In the genomic region with DNA sequence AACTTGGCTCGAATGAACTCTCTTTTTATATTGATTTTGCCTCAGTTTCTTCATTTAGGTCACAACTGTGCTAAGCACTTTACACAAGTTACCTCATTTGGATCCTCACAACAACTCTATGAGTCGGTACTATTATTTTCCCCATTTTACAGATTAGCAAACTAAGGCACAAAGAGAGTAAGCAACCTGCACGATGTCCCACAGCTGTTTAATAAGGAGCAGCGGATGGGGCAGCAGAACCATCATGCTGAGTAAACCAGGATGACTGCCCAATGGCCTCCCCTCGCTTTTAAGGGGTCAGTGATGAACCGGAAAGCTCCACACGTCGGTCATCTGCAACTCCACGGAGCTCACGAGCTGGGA, we compare ENCODE assay signal across 9 cellular contexts. TPM values are rescaled to one million over a fixed set of nuclear protein-coding genes. Genes with fewer than 3 reads are reported as not detected.
DNase-seq lines count a peak whose midpoint lies in the region; ATAC-seq, FAIRE-seq and TF ChIP-seq lines count a peak whose summit lies in the region.
"Had no signal": no experiment of that assay in that cellular context is flagged by ENCODE, and none has a peak within 500 bp of the region (broad histone marks: within the 10 kb centered on the region; RNA-seq: fewer than 3 reads in every experiment).

No MANE protein-coding gene starts in this region.

- peak overlapping the region; percentile 62 for H3K9ac ChIP-seq in HepG2 (ENCODE audit: insufficient read depth, low read depth, low read length)

- no peak for FAIRE-seq in HepG2 (lab: Jason Lieb, UNC)

- no peaks in the 10 kb centered on the region for H3K36me3 ChIP-seq in HepG2 (replicated peaks in 1 of 2; ENCODE audit: control insufficient read depth in 1 of 2, insufficient read depth in 2 of 2, low read length in 2 of 2)
- no peaks in the 10 kb centered on the region for H3K36me3 ChIP-seq in thyroid gland

- H3K27me3 Mint-ChIP-seq in activated CD8-positive, alpha-beta memory T cell treated with anti-CD3 and anti-CD28 coated beads, Interleukin-2, amount 10 ng/mL, durations not matched to agents 7 days and 5 days = peaks cover 30% of the 10 kb centered on the region
- H3K27me3 Mint-ChIP-seq in activated naive CD8-positive, alpha-beta T cell treated with anti-CD3 and anti-CD28 coated beads, Interleukin-2, amount 50 U/mL, for 24 hours = peaks cover 14% of the 10 kb centered on the region

- no peak overlapping the region for H3K27ac Mint-ChIP-seq in activated CD8-positive, alpha-beta memory T cell treated with anti-CD3 and anti-CD28 coated beads, Interleukin-2, amount 10 ng/mL, durations not matched to agents 7 days and 5 days
- H3K27ac Mint-ChIP-seq in activated naive CD8-positive, alpha-beta T cell treated with anti-CD3 and anti-CD28 coated beads, Interleukin-2, amount 50 U/mL, for 24 hours = no peak overlapping the region

- H3K27me3 ChIP-seq in HepG2 (ENCODE audit: control insufficient read depth in 1 of 2, insufficient read depth in 2 of 2, low read length in 2 of 2) (no peaks in the 10 kb centered on the region; a peak in 1 of 5 replicates), thyroid gland (no peaks in the 10 kb centered on the region)

- in situ Hi-C loops in HepG2 (cut with HindIII; ENCODE audit: extremely low pct_ligation_motif_present, low pct_unique_long_range_greater_than_20kb) = loop anchor here (10.0 kb wide), 1 partner anchor 220 kb away; no protein-coding TSS in a partner anchor

- CTCF ChIA-PET in activated CD8-positive, alpha-beta memory T cell treated with anti-CD3 and anti-CD28 coated beads, Interleukin-2, amount 10 ng/mL, durations not matched to agents 7 days and 5 days (lab: Charles Lee) = interaction anchor here (2.5 kb wide), 1 partner anchor 9 kb away, joined by 14 read pairs; no protein-coding TSS in a partner anchor
- CTCF ChIA-PET in HepG2 (lab: Yijun Ruan, JAX; ENCODE audit: low intra/inter-chr PET ratio, low total read pairs) = no interaction called here
- CTCF ChIA-PET in HEK293T (lab: Yijun Ruan, JAX) = interaction anchor here (0.7 to 1.8 kb wide), 3 partner anchors 9 to 53 kb away, joined by 3 to 17 read pairs (median 4); no protein-coding TSS in a partner anchor

- 5% methylated on average over 10 of the region's 10 CpGs for WGBS in HepG2 (ENCODE audit: low lambda C conversion rate)
- 45 to 53% methylated on average over 4 to 5 of the region's 10 CpGs for WGBS in thyroid gland, 2 donors

- DNase-seq in activated CD8-positive, alpha-beta memory T cell treated with anti-CD3 and anti-CD28 coated beads, Interleukin-2, amount 10 ng/mL, durations not matched to agents 7 days and 5 days = no peak
- no peak for DNase-seq in activated CD8-positive, alpha-beta memory T cell treated with anti-CD3 and anti-CD28 coated beads for 24 hours
- DNase-seq in activated naive CD8-positive, alpha-beta T cell treated with anti-CD3 and anti-CD28 coated beads, Interleukin-2, amount 50 U/mL, for 24 hours = no peak
- DNase-seq in HepG2 (ENCODE audit: low spot score) = no peak
- no peak for DNase-seq in thyroid gland
- DNase-seq in SHP77 treated with DMSO at 0.1 percent for 48 hours (lab: John Stamatoyannopoulos, UW) = no peak
- no peak for DNase-seq in HEK293T (ENCODE audit: extremely low spot score)
- DNase-seq in GDM1 (lab: John Stamatoyannopoulos, UW) = no peak

- no peak overlapping the region for H3K27ac ChIP-seq in HepG2 (ENCODE audit: extremely low read length, insufficient read depth, low read length)
- H3K27ac ChIP-seq in thyroid gland = peak overlapping the region in 2 of 3 donors; percentile 12 to 76

- H3K4me1 ChIP-seq in HepG2 (ENCODE audit: insufficient read depth, low read length) (peaks cover 73% of the 10 kb centered on the region), thyroid gland (peaks cover 13 to 21% of the 10 kb centered on the region in 2 donors)

- TF ChIP-seq RAD21 in HepG2 (CRISPR knock-in tag; IDR thresholded peaks at IDR 0.05) = no peak

- H3K4me3 ChIP-seq in HepG2 (replicated peaks in 1 of 3; ENCODE audit: insufficient read depth in 1 of 3, low read depth in 2 of 3, low read length in 3 of 3) (peak overlapping the region; percentile 72 to 77 (median 74)), thyroid gland (replicated peaks in 1 of 3) (peak overlapping the region in 2 of 3 donors; percentile 61 to 74)

- H3K4me2 ChIP-seq in HepG2 (ENCODE audit: low read depth, low read length) = peak overlapping the region; percentile 95

- peak overlapping the region; percentile 52 for H3K4me3 Mint-ChIP-seq in activated CD8-positive, alpha-beta memory T cell treated with anti-CD3 and anti-CD28 coated beads, Interleukin-2, amount 10 ng/mL, durations not matched to agents 7 days and 5 days
- H3K4me3 Mint-ChIP-seq in activated naive CD8-positive, alpha-beta T cell treated with anti-CD3 and anti-CD28 coated beads, Interleukin-2, amount 50 U/mL, for 24 hours = peak overlapping the region; percentile 30

- H3K79me2 ChIP-seq in HepG2 (ENCODE audit: insufficient read depth, low read length) = peaks cover 15% of the 10 kb centered on the region

- POLR2A ChIA-PET in HepG2 (lab: Yijun Ruan, JAX) = interaction anchor here (0.6 to 2.1 kb wide), 7 partner anchors 8 to 207 kb away, joined by 3 to 17 read pairs (median 5); no protein-coding TSS in a partner anchor
- POLR2A ChIA-PET in HEK293T (lab: Yijun Ruan, JAX) = interaction anchor here (0.8 to 2.5 kb wide), 6 partner anchors 9 to 148 kb away, joined by 3 to 18 read pairs (median 5); no protein-coding TSS in a partner anchor

- ATAC-seq in activated CD8-positive, alpha-beta memory T cell treated with anti-CD3 and anti-CD28 coated beads, Interleukin-2, amount 10 ng/mL, durations not matched to agents 7 days and 5 days = no peak
- no peak for ATAC-seq in activated naive CD8-positive, alpha-beta T cell treated with anti-CD3 and anti-CD28 coated beads, Interleukin-2, amount 50 U/mL, for 24 hours
- no peak for ATAC-seq in HepG2

- H3K36me3 Mint-ChIP-seq in activated CD8-positive, alpha-beta memory T cell treated with anti-CD3 and anti-CD28 coated beads, Interleukin-2, amount 10 ng/mL, durations not matched to agents 7 days and 5 days = no peaks in the 10 kb centered on the region
- no peaks in the 10 kb centered on the region for H3K36me3 Mint-ChIP-seq in activated naive CD8-positive, alpha-beta T cell treated with anti-CD3 and anti-CD28 coated beads, Interleukin-2, amount 50 U/mL, for 24 hours (ENCODE audit: low read depth)

- peaks cover 25% of the 10 kb centered on the region for H3K4me1 Mint-ChIP-seq in activated CD8-positive, alpha-beta memory T cell treated with anti-CD3 and anti-CD28 coated beads, Interleukin-2, amount 10 ng/mL, durations not matched to agents 7 days and 5 days
- H3K4me1 Mint-ChIP-seq in activated naive CD8-positive, alpha-beta T cell treated with anti-CD3 and anti-CD28 coated beads, Interleukin-2, amount 50 U/mL, for 24 hours = peaks cover 2% of the 10 kb centered on the region

- no peaks in the 10 kb centered on the region for H3K9me3 ChIP-seq in HepG2 (ENCODE audit: low read length)
- H3K9me3 ChIP-seq in thyroid gland = no peaks in the 10 kb centered on the region

- TF ChIP-seq CTCF in HepG2 (CRISPR knock-in tag; IDR thresholded peaks at IDR 0.05) = no peak
- TF ChIP-seq CTCF in thyroid gland (IDR thresholded peaks at IDR 0.05) = no peak

- intact Hi-C loops in HepG2 (cut with micrococcal nuclease; ENCODE audit: unreplicated experiment) = loop anchor here (2.0 kb wide), 1 partner anchor 54 kb away; no protein-coding TSS in a partner anchor
- intact Hi-C loops in thyroid gland (cut with DNase I) = no loop called here

- TF ChIP-seq EP300 in HepG2 (IDR thresholded peaks at IDR 0.05; ENCODE audit: low read depth in 2 of 2, low read length in 2 of 2) (no peak), HepG2 (CRISPR knock-in tag; IDR thresholded peaks at IDR 0.05; ENCODE audit: borderline replicate concordance) (no peak)

- no peaks in the 10 kb centered on the region; the same call in 1 of the 2 replicates for H4K20me1 ChIP-seq in HepG2 (ENCODE audit: insufficient read depth, low read length)

- BruUV-seq in HepG2 (replicated peaks; lab: Mats Ljungman, UMichigan) = TSS peak; percentile 48

- peak overlapping the region; percentile 59 for H2AFZ ChIP-seq in HepG2 (ENCODE audit: low read length)

- no peaks in the 10 kb centered on the region for H3K9me3 Mint-ChIP-seq in activated CD8-positive, alpha-beta memory T cell treated with anti-CD3 and anti-CD28 coated beads, Interleukin-2, amount 10 ng/mL, durations not matched to agents 7 days and 5 days (ENCODE audit: low read depth)
- H3K9me3 Mint-ChIP-seq in activated naive CD8-positive, alpha-beta T cell treated with anti-CD3 and anti-CD28 coated beads, Interleukin-2, amount 50 U/mL, for 24 hours = no peaks in the 10 kb centered on the region

- TF ChIP-seq POLR2A in HepG2 (IDR thresholded peaks at IDR 0.05; ENCODE audit: insufficient read depth in 1 of 2, low read depth in 2 of 2, low read length in 2 of 2) = no peak
- TF ChIP-seq POLR2A in thyroid gland (IDR thresholded peaks at IDR 0.05) = no peak

RNA-seq across cellular contexts. Expression of a gene that starts 0.6 kb away (rescaled TPM):
- 1 to 10 TPM; 2.2 to 2.3 TPM for total RNA-seq in activated CD8-positive, alpha-beta memory T cell treated with anti-CD3 and anti-CD28 coated beads, Interleukin-2, amount 10 ng/mL, durations not matched to agents 7 days and 5 days
- total RNA-seq in HepG2 (2016; rRNA removed; fragmentation: Illumina TruSeq; extraction: Trizol) (20.3 and 22.9 TPM in 2 replicates), thyroid gland (10 to 100 TPM; 11.5 to 27.9 (median 21.4) TPM)
- total RNA-seq in HepG2 (2016; cell fraction: cytosol; rRNA removed; fragmentation: Illumina TruSeq; extraction: Trizol; ENCODE audit: low read depth) = 101 and 103 TPM in 2 replicates
- 17.7 and 21.8 TPM in 2 replicates for total RNA-seq in HepG2 (2016; cell fraction: insoluble cytoplasmic fraction; rRNA removed; fragmentation: Illumina TruSeq; extraction: Trizol)
- total RNA-seq in HepG2 (2016; cell fraction: membrane; rRNA removed; fragmentation: Illumina TruSeq; extraction: Trizol) = 46.4 and 49.5 TPM in 2 replicates
- 24.4 and 25.3 TPM in 2 replicates for total RNA-seq in HepG2 (2016; cell fraction: nucleus; rRNA removed; fragmentation: Illumina TruSeq; extraction: Trizol)
- 7.7 and 10.0 TPM in 2 replicates for polyA plus RNA-seq in HepG2 (2011; rRNA removed)
- polyA plus RNA-seq in HepG2 (2011; cell fraction: cytosol; rRNA removed) = 5.8 and 6.4 TPM in 2 replicates
- polyA plus RNA-seq in HepG2 (2011; cell fraction: nucleus; rRNA removed) = 4.7 and 6.6 TPM in 2 replicates
- polyA plus RNA-seq in HepG2 (2012) = 7.9 and 14.2 TPM in 2 replicates
- 27.3 and 41.2 TPM in 2 replicates for polyA plus RNA-seq in HepG2 (2016; cell fraction: cytosol; fragmentation: Illumina TruSeq; extraction: Trizol; ENCODE audit: low read depth)
- 12.7 and 13.8 TPM in 2 replicates for polyA plus RNA-seq in HepG2 (2016; cell fraction: insoluble cytoplasmic fraction; fragmentation: Illumina TruSeq; extraction: Trizol; ENCODE audit: low read depth)
- polyA plus RNA-seq in HepG2 (2016; cell fraction: membrane; fragmentation: Illumina TruSeq; extraction: Trizol; ENCODE audit: low read depth) = 23.3 and 27.7 TPM in 2 replicates
- polyA plus RNA-seq in HepG2 (2016; cell fraction: nucleus; fragmentation: Illumina TruSeq; extraction: Trizol; ENCODE audit: insufficient read depth, low read depth) = 8.8 and 9.8 TPM in 2 replicates
- polyA minus RNA-seq in HepG2 (2011; rRNA and poly(A)+ RNA removed; ENCODE audit: low replicate concordance) = 6.9 and 13.0 TPM in 2 replicates
- 10.9 and 14.5 TPM in 2 replicates for polyA minus RNA-seq in HepG2 (2011; cell fraction: cytosol; rRNA and poly(A)+ RNA removed)
- polyA minus RNA-seq in HepG2 (2011; cell fraction: nucleus; rRNA and poly(A)+ RNA removed) = 89.4 and 91.3 TPM in 2 replicates

RNA-seq across cellular contexts. Expression of a gene that starts 38.3 kb away (rescaled TPM):
- total RNA-seq in activated CD8-positive, alpha-beta memory T cell treated with anti-CD3 and anti-CD28 coated beads, Interleukin-2, amount 10 ng/mL, durations not matched to agents 7 days and 5 days = not detected
- total RNA-seq in HepG2 (2016; rRNA removed; fragmentation: Illumina TruSeq; extraction: Trizol) (not detected in 2 replicates), thyroid gland (under 1 TPM in 1 of 4 donors, not detected in 3; 0.13 TPM)
- not detected in 2 replicates for total RNA-seq in HepG2 (2016; cell fraction: cytosol; rRNA removed; fragmentation: Illumina TruSeq; extraction: Trizol; ENCODE audit: low read depth)
- not detected in 2 replicates for total RNA-seq in HepG2 (2016; cell fraction: insoluble cytoplasmic fraction; rRNA removed; fragmentation: Illumina TruSeq; extraction: Trizol)
- not detected in 2 replicates for total RNA-seq in HepG2 (2016; cell fraction: membrane; rRNA removed; fragmentation: Illumina TruSeq; extraction: Trizol)
- total RNA-seq in HepG2 (2016; cell fraction: nucleus; rRNA removed; fragmentation: Illumina TruSeq; extraction: Trizol) = not detected in 2 replicates
- not detected in 2 replicates for polyA plus RNA-seq in HepG2 (2011; rRNA removed)
- polyA plus RNA-seq in HepG2 (2011; cell fraction: cytosol; rRNA removed) = not detected in 2 replicates
- not detected in 2 replicates for polyA plus RNA-seq in HepG2 (2011; cell fraction: nucleus; rRNA removed)
- polyA plus RNA-seq in HepG2 (2012) = not detected in 2 replicates
- not detected in 2 replicates for polyA plus RNA-seq in HepG2 (2016; cell fraction: cytosol; fragmentation: Illumina TruSeq; extraction: Trizol; ENCODE audit: low read depth)
- polyA plus RNA-seq in HepG2 (2016; cell fraction: insoluble cytoplasmic fraction; fragmentation: Illumina TruSeq; extraction: Trizol; ENCODE audit: low read depth) = not detected in 2 replicates
- not detected in 2 replicates for polyA plus RNA-seq in HepG2 (2016; cell fraction: membrane; fragmentation: Illumina TruSeq; extraction: Trizol; ENCODE audit: low read depth)
- polyA plus RNA-seq in HepG2 (2016; cell fraction: nucleus; fragmentation: Illumina TruSeq; extraction: Trizol; ENCODE audit: insufficient read depth, low read depth) = not detected in 2 replicates
- not detected in 2 replicates for polyA minus RNA-seq in HepG2 (2011; rRNA and poly(A)+ RNA removed; ENCODE audit: low replicate concordance)
- polyA minus RNA-seq in HepG2 (2011; cell fraction: cytosol; rRNA and poly(A)+ RNA removed) = not detected in 2 replicates
- not detected in 2 replicates for polyA minus RNA-seq in HepG2 (2011; cell fraction: nucleus; rRNA and poly(A)+ RNA removed)
- total RNA-seq: myocyte had no signal
